ENCODE assay signal across 8 cellular contexts in genomic region chr19:5953680-5954213, GRCh38. TPM values are rescaled to one million over a fixed set of nuclear protein-coding genes. Genes with fewer than 3 reads are reported as not detected.
DNase-seq lines count a peak whose midpoint lies in the region; ATAC-seq lines count a peak whose summit lies in the region.

No MANE protein-coding gene starts in this region.

- H3K9me3 Mint-ChIP-seq in activated T-helper 1 cell treated with anti-CD3 and anti-CD28 coated beads, Interleukin-12 subunit alpha, Interleukin-12 subunit beta, Interleukin-2, Interleukin-4 antibody, amounts not matched to agents 30 ng/mL and 10 ng/mL and 1 ng/mL, durations not matched to agents 14 hours and 24 hours and 36 hours = no peaks in the 10 kb centered on the region

- peak overlapping the region; percentile 98 for H3K27ac Mint-ChIP-seq in activated T-helper 1 cell treated with anti-CD3 and anti-CD28 coated beads, Interleukin-12 subunit alpha, Interleukin-12 subunit beta, Interleukin-2, Interleukin-4 antibody, amounts not matched to agents 30 ng/mL and 10 ng/mL and 1 ng/mL, durations not matched to agents 14 hours and 24 hours and 36 hours

- no peak for ATAC-seq in GM18909 (IDR thresholded peaks at IDR 0.05; ENCODE audit: poor library complexity, unreplicated experiment)
- ATAC-seq in GM21390 (IDR thresholded peaks at IDR 0.05; ENCODE audit: unreplicated experiment) = no peak

- peak overlapping the region; percentile 76 for H3K4me3 Mint-ChIP-seq in activated T-helper 1 cell treated with anti-CD3 and anti-CD28 coated beads, Interleukin-12 subunit alpha, Interleukin-12 subunit beta, Interleukin-2, Interleukin-4 antibody, amounts not matched to agents 30 ng/mL and 10 ng/mL and 1 ng/mL, durations not matched to agents 14 hours and 24 hours and 36 hours

- DNase-seq in M059J (ENCODE audit: low read depth) = peak; percentile 83
- peak; percentile 24 for DNase-seq in activated T-helper 1 cell treated with anti-CD3 and anti-CD28 coated beads, Interleukin-12 subunit alpha, Interleukin-12 subunit beta, Interleukin-2, Interleukin-4 antibody, amounts not matched to agents 30 ng/mL and 10 ng/mL and 1 ng/mL, durations not matched to agents 14 hours and 24 hours and 36 hours (ENCODE audit: low spot score)
- no peak for DNase-seq in Kasumi-1 (lab: John Stamatoyannopoulos, UW)
- no peak for DNase-seq in germinal center (ENCODE audit: low spot score)

- intact Hi-C loops in activated T-helper 1 cell treated with anti-CD3 and anti-CD28 coated beads, Interleukin-12 subunit alpha, Interleukin-12 subunit beta, Interleukin-2, Interleukin-4 antibody, amounts not matched to agents 30 ng/mL and 10 ng/mL and 1 ng/mL, durations not matched to agents 14 hours and 24 hours and 36 hours (cut with micrococcal nuclease) = loop anchor here (1.0 to 2.0 kb wide), 4 partner anchors 9 to 49 kb away; partner anchors contain the start of genes RANBP3 and VMAC

- H3K4me3 ChIP-seq in iPS-18a (ENCODE audit: low read length) (no peak overlapping the region), stomach smooth muscle (ENCODE audit: low read length in 2 of 2) (peak overlapping the region; percentile 36 to 55)

- H3K9ac ChIP-seq in iPS-18a (ENCODE audit: low read length) (peak overlapping the region; percentile 5), stomach smooth muscle (ENCODE audit: low read length in 2 of 2) (peak overlapping the region; percentile 47 to 70)

- H3K4me1 ChIP-seq in iPS-18a (ENCODE audit: control insufficient read depth, low read depth, low read length) = peaks cover 60% of the 10 kb centered on the region
- H3K4me1 ChIP-seq in stomach smooth muscle (ENCODE audit: control insufficient read depth, insufficient read depth, low read length) = peaks cover 86% of the 10 kb centered on the region

- H3K9me3 ChIP-seq in iPS-18a (ENCODE audit: control insufficient read depth, low read depth, low read length) (no peaks in the 10 kb centered on the region), stomach smooth muscle (ENCODE audit: control insufficient read depth in 2 of 2, low read length in 2 of 2) (no peaks in the 10 kb centered on the region)

- H3K27me3 ChIP-seq in iPS-18a (ENCODE audit: control insufficient read depth, insufficient read depth, low read length) (no peaks in the 10 kb centered on the region), stomach smooth muscle (ENCODE audit: control insufficient read depth in 1 of 2, insufficient read depth in 2 of 2, low read length in 2 of 2) (no peaks in the 10 kb centered on the region)

- peaks cover 21% of the 10 kb centered on the region for H3K36me3 Mint-ChIP-seq in activated T-helper 1 cell treated with anti-CD3 and anti-CD28 coated beads, Interleukin-12 subunit alpha, Interleukin-12 subunit beta, Interleukin-2, Interleukin-4 antibody, amounts not matched to agents 30 ng/mL and 10 ng/mL and 1 ng/mL, durations not matched to agents 14 hours and 24 hours and 36 hours (ENCODE audit: low read depth)

- H3K36me3 ChIP-seq in iPS-18a (ENCODE audit: control insufficient read depth, low read depth, low read length) (no peaks in the 10 kb centered on the region), stomach smooth muscle (ENCODE audit: control insufficient read depth in 2 of 2, insufficient read depth in 2 of 2, low read length in 2 of 2) (no peaks in the 10 kb centered on the region)

- peaks cover 75% of the 10 kb centered on the region for H3K4me1 Mint-ChIP-seq in activated T-helper 1 cell treated with anti-CD3 and anti-CD28 coated beads, Interleukin-12 subunit alpha, Interleukin-12 subunit beta, Interleukin-2, Interleukin-4 antibody, amounts not matched to agents 30 ng/mL and 10 ng/mL and 1 ng/mL, durations not matched to agents 14 hours and 24 hours and 36 hours (ENCODE audit: low read depth)

- H3K27ac ChIP-seq in iPS-18a (ENCODE audit: low read length) (no peak overlapping the region), stomach smooth muscle (ENCODE audit: low read length) (peak overlapping the region; percentile 89)

- H3K27me3 Mint-ChIP-seq in activated T-helper 1 cell treated with anti-CD3 and anti-CD28 coated beads, Interleukin-12 subunit alpha, Interleukin-12 subunit beta, Interleukin-2, Interleukin-4 antibody, amounts not matched to agents 30 ng/mL and 10 ng/mL and 1 ng/mL, durations not matched to agents 14 hours and 24 hours and 36 hours (ENCODE audit: insufficient read depth) = no peaks in the 10 kb centered on the region

RNA-seq across cellular contexts. Expression of gene RANBP3, which starts 24.2 kb away (rescaled TPM):
- 115 and 130 TPM in 2 replicates for total RNA-seq in M059J (2014; rRNA removed; shearing (Covaris generic))
- 122 and 126 TPM in 2 replicates for total RNA-seq in activated T-helper 1 cell treated with anti-CD3 and anti-CD28 coated beads, Interleukin-12 subunit alpha, Interleukin-12 subunit beta, Interleukin-2, Interleukin-4 antibody, amounts not matched to agents 30 ng/mL and 10 ng/mL and 1 ng/mL, durations not matched to agents 14 hours and 24 hours and 36 hours

RNA-seq across cellular contexts. Expression of gene CAPS, which starts 39.7 kb away (rescaled TPM):
- total RNA-seq in M059J (2014; rRNA removed; shearing (Covaris generic)) = 0.96 and 1.3 TPM in 2 replicates
- 3.4 and 3.6 TPM in 2 replicates for total RNA-seq in activated T-helper 1 cell treated with anti-CD3 and anti-CD28 coated beads, Interleukin-12 subunit alpha, Interleukin-12 subunit beta, Interleukin-2, Interleukin-4 antibody, amounts not matched to agents 30 ng/mL and 10 ng/mL and 1 ng/mL, durations not matched to agents 14 hours and 24 hours and 36 hours

RNA-seq across cellular contexts. Expression of gene VMAC, which starts 49.1 kb away (rescaled TPM):
- total RNA-seq in M059J (2014; rRNA removed; shearing (Covaris generic)) = 1.6 and 4.4 TPM in 2 replicates
- 3.5 and 4.2 TPM in 2 replicates for total RNA-seq in activated T-helper 1 cell treated with anti-CD3 and anti-CD28 coated beads, Interleukin-12 subunit alpha, Interleukin-12 subunit beta, Interleukin-2, Interleukin-4 antibody, amounts not matched to agents 30 ng/mL and 10 ng/mL and 1 ng/mL, durations not matched to agents 14 hours and 24 hours and 36 hours

RNA-seq across cellular contexts. Expression of gene NDUFA11, which starts 50.2 kb away (rescaled TPM):
- total RNA-seq in M059J (2014; rRNA removed; shearing (Covaris generic)) = 246 and 328 TPM in 2 replicates
- 230 and 243 TPM in 2 replicates for total RNA-seq in activated T-helper 1 cell treated with anti-CD3 and anti-CD28 coated beads, Interleukin-12 subunit alpha, Interleukin-12 subunit beta, Interleukin-2, Interleukin-4 antibody, amounts not matched to agents 30 ng/mL and 10 ng/mL and 1 ng/mL, durations not matched to agents 14 hours and 24 hours and 36 hours

Comparison
In these comparisons a context has a peak if more than half of its experiments do, and no peak if none do; other contexts are left out.
1. DNase-seq: peak in M059J (single experiment) and activated T-helper 1 cell treated with anti-CD3 and anti-CD28 coated beads, Interleukin-12 subunit alpha, Interleukin-12 subunit beta, Interleukin-2, Interleukin-4 antibody, amounts not matched to agents 30 ng/mL and 10 ng/mL and 1 ng/mL, durations not matched to agents 14 hours and 24 hours and 36 hours (single experiment); none in Kasumi-1 (0 of 2) and germinal center (single experiment).